9 cellular contexts compared by ENCODE assay signal in genomic region chr3:4507010-4507596, GRCh38. TPM values are rescaled to one million over a fixed set of nuclear protein-coding genes. Genes with fewer than 3 reads are reported as not detected.
DNase-seq lines count a peak whose midpoint lies in the region; ATAC-seq and TF ChIP-seq lines count a peak whose summit lies in the region.
"Had no signal": no experiment of that assay in that cellular context is flagged by ENCODE, and none has a peak within 500 bp of the region (broad histone marks: within the 10 kb centered on the region; RNA-seq: fewer than 3 reads in every experiment).

No MANE protein-coding gene starts in this region.

- no peak overlapping the region for H3K9ac ChIP-seq in IMR-90 (ENCODE audit: low read depth, low read length)

- POLR2A ChIA-PET in IMR-90 (lab: Charles Lee; ENCODE audit: unreplicated experiment): no interaction called here

- no peak overlapping the region for H3K23ac ChIP-seq in IMR-90 (ENCODE audit: low read depth, low read length)

- H3K79me1 ChIP-seq in IMR-90 (ENCODE audit: low read depth in 1 of 2, low read length in 2 of 2): no peaks in the 10 kb centered on the region

- H3K9me1 ChIP-seq in IMR-90 (ENCODE audit: insufficient read depth, low read length): no peaks in the 10 kb centered on the region

- no peak overlapping the region for H2AFZ ChIP-seq in IMR-90 (replicated peaks; ENCODE audit: low read length, poor library complexity)

- TF ChIP-seq RAD21 in IMR-90 (IDR thresholded peaks at IDR 0.05; ENCODE audit: low read length): no peak

- WGBS in IMR-90 (ENCODE audit: extremely low coverage in 2 of 2, insufficient read length in 1 of 2), 2 experiments: 20% methylated on average over 1 of the region's 5 CpGs; no CpG with 5 or more reads in 1 of the 2 experiments
- 42% methylated on average over 5 of the region's 5 CpGs for WGBS in esophagus muscularis mucosa

- in situ Hi-C loops in IMR-90 (cut with MboI; ENCODE audit: low sequenced_read_pairs) (no loop called here), brain microvascular endothelial cell (cut with HindIII; ENCODE audit: low pct_ligation_motif_present, low sequenced_read_pairs) (no loop called here)

- no peak overlapping the region for H3K4ac ChIP-seq in IMR-90 (ENCODE audit: low read depth, low read length)

- H3K4me3 Mint-ChIP-seq in stimulated activated naive CD8-positive, alpha-beta T cell treated with anti-CD3 and anti-CD28 coated beads, Interleukin-15, Interleukin-2, amounts not matched to agents 100 ng/mL and 50 ng/mL, for 24 hours: peak overlapping the region; percentile 12
- H3K4me3 Mint-ChIP-seq in effector memory CD8-positive, alpha-beta T cell: peak overlapping the region in 1 of 2 donors; percentile 34

- DNase-seq in stimulated activated naive CD8-positive, alpha-beta T cell treated with anti-CD3 and anti-CD28 coated beads, Interleukin-15, Interleukin-2, amounts not matched to agents 100 U/mL and 50 U/mL, for 24 hours: no peak
- DNase-seq in IMR-90 (peak; percentile 5), esophagus muscularis mucosa (ENCODE audit: extremely low spot score) (no peak), uterus (no peak), brain microvascular endothelial cell (no peak), iPS-NIHi7 (ENCODE audit: extremely low spot score) (no peak)
- DNase-seq in effector memory CD8-positive, alpha-beta T cell: no peak
- DNase-seq: nucleus accumbens had no signal

- H3K27me3 Mint-ChIP-seq in stimulated activated naive CD8-positive, alpha-beta T cell treated with anti-CD3 and anti-CD28 coated beads, Interleukin-15, Interleukin-2, amounts not matched to agents 100 ng/mL and 50 ng/mL, for 24 hours: no peaks in the 10 kb centered on the region
- H3K27me3 Mint-ChIP-seq in effector memory CD8-positive, alpha-beta T cell: no peaks in the 10 kb centered on the region

- TF ChIP-seq CTCF in IMR-90 (conservative IDR thresholded peaks at IDR 0.05; ENCODE audit: low read depth, low read length) (no peak), esophagus muscularis mucosa (IDR thresholded peaks at IDR 0.05) (no peak), uterus (IDR thresholded peaks at IDR 0.05) (no peak), brain microvascular endothelial cell (IDR thresholded peaks at IDR 0.05; ENCODE audit: low read depth, low read length, missing control alignments) (no peak)

- no peak overlapping the region for H2BK20ac ChIP-seq in IMR-90 (ENCODE audit: low read depth, low read length)

- H3K56ac ChIP-seq in IMR-90 (ENCODE audit: extremely low read depth, insufficient read depth, low read length): no peak overlapping the region

- TF ChIP-seq EP300 in esophagus muscularis mucosa (IDR thresholded peaks at IDR 0.05): no peak

- no peak overlapping the region for H2AK5ac ChIP-seq in IMR-90 (ENCODE audit: low read depth, low read length)

- H3K9me3 ChIP-seq in IMR-90 (ENCODE audit: control insufficient read depth, insufficient read depth, low read length) (no peaks in the 10 kb centered on the region), esophagus muscularis mucosa (no peaks in the 10 kb centered on the region), uterus (no peaks in the 10 kb centered on the region)

- CTCF ChIA-PET in IMR-90 (lab: Yijun Ruan, JAX): interaction anchor here (0.6 to 1.0 kb wide), 3 partner anchors 9 to 156 kb away, joined by 3 to 4 read pairs (median 3); no protein-coding TSS in a partner anchor

- TF ChIP-seq POLR2A in IMR-90 (IDR thresholded peaks at IDR 0.05; ENCODE audit: low read depth, low read length) (no peak), esophagus muscularis mucosa (IDR thresholded peaks at IDR 0.05; ENCODE audit: low read depth) (no peak), uterus (IDR thresholded peaks at IDR 0.05) (no peak)

- peak overlapping the region; percentile 24 for H3K27ac Mint-ChIP-seq in stimulated activated naive CD8-positive, alpha-beta T cell treated with anti-CD3 and anti-CD28 coated beads, Interleukin-15, Interleukin-2, amounts not matched to agents 100 ng/mL and 50 ng/mL, for 24 hours
- peak overlapping the region in 1 of 2 donors; percentile 73 for H3K27ac Mint-ChIP-seq in effector memory CD8-positive, alpha-beta T cell

- H3K4me2 ChIP-seq in IMR-90 (ENCODE audit: low read depth, low read length): no peak overlapping the region

- H2BK120ac ChIP-seq in IMR-90 (ENCODE audit: low read depth, low read length): no peak overlapping the region

- H3K27me3 ChIP-seq in IMR-90 (ENCODE audit: control insufficient read depth, insufficient read depth, low read length) (no peaks in the 10 kb centered on the region; the same call in 1 of the 2 replicates), esophagus muscularis mucosa (no peaks in the 10 kb centered on the region), uterus (no peaks in the 10 kb centered on the region), brain microvascular endothelial cell (replicated peaks) (no peaks in the 10 kb centered on the region)

- no peak overlapping the region for H2BK15ac ChIP-seq in IMR-90 (ENCODE audit: low read depth, low read length)

- BruUV-seq in IMR-90 (replicated peaks; lab: Mats Ljungman, UMichigan): no TSS peak

- H4K20me1 ChIP-seq in IMR-90 (ENCODE audit: insufficient read depth, low read length): no peaks in the 10 kb centered on the region

- dilution Hi-C loops in IMR-90 (cut with HindIII; ENCODE audit: low sequenced_read_pairs, unreplicated experiment): no loop called here

- no peak overlapping the region for H3K18ac ChIP-seq in IMR-90 (ENCODE audit: low read depth, low read length)

- intact Hi-C loops in IMR-90 (cut with micrococcal nuclease) (no loop called here), esophagus muscularis mucosa (cut with DNase I) (loop anchor here (10.0 kb wide), 1 partner anchor 478 kb away; no protein-coding TSS in a partner anchor), uterus (cut with DNase I; ENCODE audit: low total_unique reads) (loop anchor here (10.0 kb wide), 1 partner anchor 78 kb away; no protein-coding TSS in a partner anchor)

- no peak overlapping the region for H3K14ac ChIP-seq in IMR-90 (replicated peaks; ENCODE audit: low read depth, low read length)

- no peak overlapping the region for H2AK9ac ChIP-seq in IMR-90 (replicated peaks; ENCODE audit: low read depth, low read length, poor library complexity)

- H3K4me1 Mint-ChIP-seq in stimulated activated naive CD8-positive, alpha-beta T cell treated with anti-CD3 and anti-CD28 coated beads, Interleukin-15, Interleukin-2, amounts not matched to agents 100 ng/mL and 50 ng/mL, for 24 hours (ENCODE audit: low read depth): peaks cover 75% of the 10 kb centered on the region
- H3K4me1 Mint-ChIP-seq in effector memory CD8-positive, alpha-beta T cell (ENCODE audit: low read depth in 2 of 2): peaks cover 31 to 53% of the 10 kb centered on the region in 2 donors

- no peak overlapping the region for H4K91ac ChIP-seq in IMR-90 (ENCODE audit: insufficient read depth, low read depth, low read length)

- H3K4me3 ChIP-seq in IMR-90 (ENCODE audit: insufficient read depth, low read depth, low read length) (no peak overlapping the region), esophagus muscularis mucosa (no peak overlapping the region), uterus (no peak overlapping the region), brain microvascular endothelial cell (ENCODE audit: low read depth, low read length) (no peak overlapping the region)

- H4K5ac ChIP-seq in IMR-90 (ENCODE audit: low read depth, low read length): no peak overlapping the region

- no peaks in the 10 kb centered on the region for H3K9me3 Mint-ChIP-seq in stimulated activated naive CD8-positive, alpha-beta T cell treated with anti-CD3 and anti-CD28 coated beads, Interleukin-15, Interleukin-2, amounts not matched to agents 100 ng/mL and 50 ng/mL, for 24 hours
- H3K9me3 Mint-ChIP-seq in effector memory CD8-positive, alpha-beta T cell: no peaks in the 10 kb centered on the region

- H3K27ac ChIP-seq in IMR-90 (ENCODE audit: insufficient read depth, low read length): no peak overlapping the region
- H3K27ac ChIP-seq in esophagus muscularis mucosa (replicated peaks in 1 of 4): peak overlapping the region; percentile 11 to 88 (median 86)
- H3K27ac ChIP-seq in uterus: peak overlapping the region; percentile 32 to 91
- no peak overlapping the region for H3K27ac ChIP-seq in brain microvascular endothelial cell

- H3K36me3 Mint-ChIP-seq in stimulated activated naive CD8-positive, alpha-beta T cell treated with anti-CD3 and anti-CD28 coated beads, Interleukin-15, Interleukin-2, amounts not matched to agents 100 ng/mL and 50 ng/mL, for 24 hours (ENCODE audit: low read depth): peaks cover 31% of the 10 kb centered on the region
- H3K36me3 Mint-ChIP-seq in effector memory CD8-positive, alpha-beta T cell (ENCODE audit: insufficient read depth): peaks cover 10% of the 10 kb centered on the region

- no peaks in the 10 kb centered on the region for H3K4me1 ChIP-seq in IMR-90 (ENCODE audit: control insufficient read depth, insufficient read depth, low read length)
- H3K4me1 ChIP-seq in esophagus muscularis mucosa: peaks cover 41 to 90% (median 80%) of the 10 kb centered on the region in 4 donors
- peaks cover 14 to 25% of the 10 kb centered on the region in 2 donors for H3K4me1 ChIP-seq in uterus

- ATAC-seq in stimulated activated naive CD8-positive, alpha-beta T cell treated with anti-CD3 and anti-CD28 coated beads, Interleukin-15, Interleukin-2, amounts not matched to agents 100 U/mL and 50 U/mL, for 24 hours: no peak
- ATAC-seq in IMR-90 (ENCODE audit: low read depth): peak; percentile 44; the same call in 1 of the 2 replicates
- ATAC-seq in effector memory CD8-positive, alpha-beta T cell (replicated peaks): no peak

- H4K8ac ChIP-seq in IMR-90 (ENCODE audit: low read depth in 2 of 2, low read length in 2 of 2): no peak overlapping the region

- no peak overlapping the region for H2BK5ac ChIP-seq in IMR-90 (ENCODE audit: low read depth, low read length, poor library complexity, severe bottlenecking)

- H3K36me3 ChIP-seq in IMR-90 (ENCODE audit: control insufficient read depth, insufficient read depth, low read length): no peaks in the 10 kb centered on the region
- H3K36me3 ChIP-seq in esophagus muscularis mucosa: no peaks in the 10 kb centered on the region
- H3K36me3 ChIP-seq in uterus: no peaks in the 10 kb centered on the region
- H3K36me3 ChIP-seq in brain microvascular endothelial cell (replicated peaks): no peaks in the 10 kb centered on the region

TF ChIP-seq in IMR-90, 13 proteins besides CTCF, POLR2A, EP300 and RAD21 (continues in another document):
- no peak for TF ChIP-seq CHD1 (IDR thresholded peaks at IDR 0.05; ENCODE audit: low read depth, low read length)

RNA-seq across cellular contexts. Expression of gene ITPR1, which starts 14.0 kb away (rescaled TPM):
- 5.7 and 5.8 TPM in 2 replicates for total RNA-seq in IMR-90 (2012; rRNA removed)
- polyA plus RNA-seq in IMR-90 (2012; rRNA removed): 1.4 and 1.8 TPM in 2 replicates
- polyA plus RNA-seq in IMR-90 (2012; cell fraction: cytosol; rRNA removed): 0.41 and 0.57 TPM in 2 replicates
- polyA plus RNA-seq in IMR-90 (2012; cell fraction: nucleus; rRNA removed; ENCODE audit: low replicate concordance): 0.65 and 2.1 TPM in 2 replicates
- 100 to 1,000 TPM; 204 to 271 (median 222) TPM for total RNA-seq in esophagus muscularis mucosa
- 100 to 1,000 TPM in 3 of 4 donors, 10 to 100 TPM in 1; 98.2 to 224 (median 141) TPM for total RNA-seq in uterus

RNA-seq across cellular contexts. Expression of gene SUMF1, which starts 40.0 kb away (rescaled TPM):
- 25.0 and 26.3 TPM in 2 replicates for total RNA-seq in IMR-90 (2012; rRNA removed)
- 30.0 and 38.4 TPM in 2 replicates for polyA plus RNA-seq in IMR-90 (2012; rRNA removed)
- 23.3 and 33.8 TPM in 2 replicates for polyA plus RNA-seq in IMR-90 (2012; cell fraction: cytosol; rRNA removed)
- polyA plus RNA-seq in IMR-90 (2012; cell fraction: nucleus; rRNA removed; ENCODE audit: low replicate concordance): 11.4 and 14.4 TPM in 2 replicates
- 10 to 100 TPM; 28.7 to 49.0 (median 41.6) TPM for total RNA-seq in esophagus muscularis mucosa
- 10 to 100 TPM; 17.9 to 71.3 (median 30.3) TPM for total RNA-seq in uterus

Comparison
In these comparisons a context has a peak if more than half of its experiments do, and no peak if none do; other contexts are left out.
1. H3K27ac ChIP-seq: peak in esophagus muscularis mucosa (4 of 4) and uterus (2 of 2); none in IMR-90 (single experiment) and brain microvascular endothelial cell (single experiment).
2. RNA of gene ITPR1, which starts 14.0 kb away (total RNA-seq): 204 to 271 TPM in esophagus muscularis mucosa and 98.2 to 224 TPM in uterus; 5.7 to 5.8 TPM in IMR-90; every median in the first group is over 10 times any median in the second.